In genomic region chr5:105807951-105808350, GRCh38 we compare ENCODE assay signal across 28 cellular contexts.
"Had no signal": no experiment of that assay in that cellular context is flagged by ENCODE, and none has a peak within 500 bp of the region (broad histone marks: within the 10 kb centered on the region; RNA-seq: fewer than 3 reads in every experiment).

No MANE protein-coding gene starts in this region.

- H3K27ac Mint-ChIP-seq: stimulated activated effector memory CD8-positive, alpha-beta T cell treated with anti-CD3 and anti-CD28 coated beads, Interleukin-12 subunit alpha, Interleukin-12 subunit beta, amount 100 ng/mL, for 72 hours; stimulated activated memory B cell treated with anti-CD40 and anti-IgM and Interleukin-4, amounts not matched to agents 10 μg/mL and 1 μg/mL and 100 μg/mL, for 72 hours; stimulated activated naive B cell treated with anti-CD40 and anti-IgM and Interleukin-4, amounts not matched to agents 10 μg/mL and 1 μg/mL and 100 μg/mL, for 72 hours; stimulated activated naive CD8-positive, alpha-beta T cell treated with anti-CD3 and anti-CD28 coated beads, Interleukin-15, amount 100 ng/mL, for 72 hours; stimulated activated naive CD8-positive, alpha-beta T cell treated with anti-CD3 and anti-CD28 coated beads, Interleukin-15, Interleukin-2, amounts not matched to agents 100 ng/mL and 50 ng/mL, for 24 hours; type B pancreatic cell had no signal

- H3K4me1 Mint-ChIP-seq: stimulated activated effector memory CD8-positive, alpha-beta T cell treated with anti-CD3 and anti-CD28 coated beads, Interleukin-12 subunit alpha, Interleukin-12 subunit beta, amount 100 ng/mL, for 72 hours; stimulated activated memory B cell treated with anti-CD40 and anti-IgM and Interleukin-4, amounts not matched to agents 10 μg/mL and 1 μg/mL and 100 μg/mL, for 72 hours; stimulated activated naive B cell treated with anti-CD40 and anti-IgM and Interleukin-4, amounts not matched to agents 10 μg/mL and 1 μg/mL and 100 μg/mL, for 72 hours; stimulated activated naive CD8-positive, alpha-beta T cell treated with anti-CD3 and anti-CD28 coated beads, Interleukin-15, amount 100 ng/mL, for 72 hours had no signal

- DNase-seq: stimulated activated CD4-positive, alpha-beta T cell treated with anti-CD3 and anti-CD28 coated beads, Interleukin-2, amount 100 ng/mL, for 48 hours; stimulated activated CD4-positive, alpha-beta T cell treated with anti-CD3 and anti-CD28 coated beads, Interleukin-4, amount 100 ng/mL, for 1 hour; stimulated activated CD4-positive, alpha-beta T cell treated with anti-CD3 and anti-CD28 coated beads, Interleukin-4, amount 100 ng/mL, for 24 hours; stimulated activated CD4-positive, alpha-beta T cell treated with anti-CD3 and anti-CD28 coated beads, Interleukin-4, amount 100 ng/mL, for 4 hours; stimulated activated CD8-positive, alpha-beta memory T cell treated with anti-CD3 and anti-CD28 coated beads, Interleukin-4, amount 100 ng/mL, for 48 hours; stimulated activated naive B cell treated with anti-CD40 and anti-IgM and Interleukin-4, amounts not matched to agents 10 μg/mL and 1 μg/mL and 100 μg/mL, for 72 hours; stimulated activated naive CD4-positive, alpha-beta T cell; stimulated activated naive CD4-positive, alpha-beta T cell treated with Interleukin-2 at 50 U/mL for 16 hours; stimulated activated naive CD8-positive, alpha-beta T cell treated with anti-CD3 and anti-CD28 coated beads, Interleukin-15, amount 100 ng/mL, for 72 hours; stimulated activated naive CD8-positive, alpha-beta T cell treated with anti-CD3 and anti-CD28 coated beads, Interleukin-15, Interleukin-2, amounts not matched to agents 100 U/mL and 50 U/mL, for 24 hours; stomach; substantia nigra; testis; thyroid gland; tibial artery; transverse colon; trophoblast cell; upper lobe of left lung; upper lobe of right lung; uterus had no signal

- H3K9me3 ChIP-seq: suprapubic skin, testis, thoracic aorta, thyroid gland, tibial artery, transverse colon, upper lobe of left lung, upper lobe of right lung, uterus, vagina had no signal

- H3K36me3 Mint-ChIP-seq: stimulated activated effector memory CD8-positive, alpha-beta T cell treated with anti-CD3 and anti-CD28 coated beads, Interleukin-12 subunit alpha, Interleukin-12 subunit beta, amount 100 ng/mL, for 72 hours; stimulated activated memory B cell treated with anti-CD40 and anti-IgM and Interleukin-4, amounts not matched to agents 10 μg/mL and 1 μg/mL and 100 μg/mL, for 72 hours; stimulated activated naive B cell treated with anti-CD40 and anti-IgM and Interleukin-4, amounts not matched to agents 10 μg/mL and 1 μg/mL and 100 μg/mL, for 72 hours had no signal

- H3K27me3 Mint-ChIP-seq: stimulated activated memory B cell treated with anti-CD40 and anti-IgM and Interleukin-4, amounts not matched to agents 10 μg/mL and 1 μg/mL and 100 μg/mL, for 72 hours; stimulated activated naive B cell treated with anti-CD40 and anti-IgM and Interleukin-4, amounts not matched to agents 10 μg/mL and 1 μg/mL and 100 μg/mL, for 72 hours; stimulated activated naive CD8-positive, alpha-beta T cell treated with anti-CD3 and anti-CD28 coated beads, Interleukin-15, amount 100 ng/mL, for 72 hours; stimulated activated naive CD8-positive, alpha-beta T cell treated with anti-CD3 and anti-CD28 coated beads, Interleukin-15, Interleukin-2, amounts not matched to agents 100 ng/mL and 50 ng/mL, for 24 hours; type B pancreatic cell had no signal

- H3K4me3 Mint-ChIP-seq: stimulated activated effector memory CD8-positive, alpha-beta T cell treated with anti-CD3 and anti-CD28 coated beads, Interleukin-12 subunit alpha, Interleukin-12 subunit beta, amount 100 ng/mL, for 72 hours; stimulated activated memory B cell treated with anti-CD40 and anti-IgM and Interleukin-4, amounts not matched to agents 10 μg/mL and 1 μg/mL and 100 μg/mL, for 72 hours; stimulated activated naive B cell treated with anti-CD40 and anti-IgM and Interleukin-4, amounts not matched to agents 10 μg/mL and 1 μg/mL and 100 μg/mL, for 72 hours; stimulated activated naive CD8-positive, alpha-beta T cell treated with anti-CD3 and anti-CD28 coated beads, Interleukin-15, amount 100 ng/mL, for 72 hours; stimulated activated naive CD8-positive, alpha-beta T cell treated with anti-CD3 and anti-CD28 coated beads, Interleukin-15, Interleukin-2, amounts not matched to agents 100 ng/mL and 50 ng/mL, for 24 hours; type B pancreatic cell had no signal

- H3K36me3 ChIP-seq: stomach, suprapubic skin, thoracic aorta, thyroid gland, tibial artery, tibial nerve, transverse colon, upper lobe of left lung, upper lobe of right lung, uterus, vagina had no signal

- ATAC-seq: stimulated activated effector memory CD8-positive, alpha-beta T cell treated with anti-CD3 and anti-CD28 coated beads, Interleukin-12 subunit alpha, Interleukin-12 subunit beta, amount 100 ng/mL, for 72 hours; stimulated activated memory B cell treated with anti-CD40 and anti-IgM and Interleukin-4, amounts not matched to agents 10 μg/mL and 1 μg/mL and 100 μg/mL, for 72 hours; stimulated activated naive B cell treated with anti-CD40 and anti-IgM and Interleukin-4, amounts not matched to agents 10 μg/mL and 1 μg/mL and 100 μg/mL, for 72 hours; stimulated activated naive CD8-positive, alpha-beta T cell treated with anti-CD3 and anti-CD28 coated beads, Interleukin-15, amount 100 ng/mL, for 72 hours; stimulated activated naive CD8-positive, alpha-beta T cell treated with anti-CD3 and anti-CD28 coated beads, Interleukin-15, Interleukin-2, amounts not matched to agents 100 U/mL and 50 U/mL, for 24 hours; upper lobe of right lung had no signal

- H3K27ac ChIP-seq: stomach, suprapubic skin, testis, thoracic aorta, thyroid gland, tibial artery, tibial nerve, transverse colon, upper lobe of left lung, upper lobe of right lung, uterus, vagina had no signal

- H3K4me3 ChIP-seq: stomach, suprapubic skin, testis, thoracic aorta, thyroid gland, tibial artery, tibial nerve, transverse colon, upper lobe of left lung, upper lobe of right lung, uterus, vagina had no signal

- H3K4me1 ChIP-seq: stomach, suprapubic skin, testis, thyroid gland, tibial nerve, transverse colon, upper lobe of left lung, upper lobe of right lung, uterus, vagina had no signal

- H3K27me3 ChIP-seq: stomach, suprapubic skin, testis, thyroid gland, tibial artery, tibial nerve, transverse colon, upper lobe of left lung, upper lobe of right lung, uterus, vagina had no signal
